Comparison of ENCODE assay signal across 16 cellular contexts in the genomic region with DNA sequence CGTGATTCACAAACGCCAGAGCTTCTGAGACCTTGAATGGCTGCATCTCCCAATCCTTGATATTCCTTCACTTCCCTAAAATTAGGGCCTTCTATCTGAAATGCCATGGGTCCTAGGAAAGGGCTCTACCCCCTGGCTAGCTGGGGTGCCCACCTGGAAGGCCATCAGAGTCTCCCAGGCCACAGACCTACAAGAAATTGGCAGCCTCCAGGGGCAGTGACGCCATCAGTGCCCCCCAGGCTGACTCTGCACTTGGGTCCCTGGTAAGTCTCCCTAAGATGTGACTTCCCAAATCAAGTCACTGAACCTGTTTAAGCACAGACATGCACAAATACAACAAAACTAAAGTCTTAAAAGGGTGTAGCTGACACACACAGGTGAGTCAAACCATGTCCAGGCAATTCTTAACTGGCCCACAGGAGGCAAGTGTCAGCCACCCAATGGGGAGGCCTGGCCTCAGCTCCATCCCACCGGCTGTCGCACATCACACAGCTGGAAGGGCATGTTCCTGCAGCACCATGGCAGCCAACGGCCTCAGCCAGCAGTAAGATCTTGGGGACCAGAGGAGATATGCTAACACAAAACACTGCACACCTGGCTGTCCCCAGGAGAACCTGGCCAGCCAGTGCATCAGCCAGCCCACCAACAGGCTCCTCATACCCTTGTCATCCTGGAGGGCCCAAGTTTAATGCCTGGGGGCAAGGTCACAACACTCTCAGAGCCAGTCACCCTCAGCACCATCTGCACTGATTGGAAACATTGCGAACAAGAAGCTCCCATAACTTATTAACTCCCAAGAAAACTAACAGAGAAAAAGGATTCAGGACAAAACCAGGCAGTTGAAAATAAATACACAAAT. TPM values are rescaled to one million over a fixed set of nuclear protein-coding genes. Genes with fewer than 3 reads are reported as not detected.
"Had no signal": no experiment of that assay in that cellular context is flagged by ENCODE, and none has a peak within 500 bp of the region (broad histone marks: within the 10 kb centered on the region; RNA-seq: fewer than 3 reads in every experiment).

No MANE protein-coding gene starts in this region.

- H3K4me3 ChIP-seq: ascending aorta, gastrocnemius medialis, heart left ventricle, thyroid gland, uterus had no signal

- H3K36me3 Mint-ChIP-seq: activated naive CD4-positive, alpha-beta T cell treated with anti-CD3 and anti-CD28 coated beads, Interleukin-2, amount 50 U/mL, for 24 hours; immature natural killer cell; natural killer cell; stimulated activated naive B cell treated with anti-CD40 and anti-IgM and Interleukin-4, amounts not matched to agents 10 μg/mL and 1 μg/mL and 100 μg/mL, for 72 hours had no signal

- H3K27ac ChIP-seq: ascending aorta, gastrocnemius medialis, heart left ventricle, thyroid gland, uterus had no signal

- H3K27ac Mint-ChIP-seq: activated CD4-positive, alpha-beta T cell treated with anti-CD3 and anti-CD28 coated beads, Interleukin-2, amount 10 ng/mL, durations not matched to agents 7 days and 5 days; activated naive CD4-positive, alpha-beta T cell treated with anti-CD3 and anti-CD28 coated beads, Interleukin-2, amount 50 U/mL, for 24 hours; immature natural killer cell; natural killer cell; stimulated activated naive B cell treated with anti-CD40 and anti-IgM and Interleukin-4, amounts not matched to agents 10 μg/mL and 1 μg/mL and 100 μg/mL, for 72 hours; T-helper 1 cell treated with Interleukin-12 subunit alpha and Interleukin-12 subunit beta and Interleukin-4 antibody, amounts not matched to agents 30 μg/mL and 1 μg/mL, for 36 hours had no signal

- H3K27me3 ChIP-seq: ascending aorta, gastrocnemius medialis, thyroid gland, uterus had no signal

- H3K4me1 ChIP-seq: gastrocnemius medialis, uterus had no signal

- DNase-seq: activated CD4-positive, alpha-beta T cell treated with anti-CD3 and anti-CD28 coated beads, Interleukin-2, amount 10 ng/mL, durations not matched to agents 7 days and 5 days; activated gamma-delta T cell; dermis blood vessel endothelial cell; effector memory CD4-positive, alpha-beta T cell; gastrocnemius medialis; heart left ventricle; immature natural killer cell; natural killer cell; retina; stimulated activated naive B cell treated with anti-CD40 and anti-IgM and Interleukin-4, amounts not matched to agents 10 μg/mL and 1 μg/mL and 100 μg/mL, for 72 hours; thyroid gland; uterus had no signal

- H3K4me3 Mint-ChIP-seq: activated CD4-positive, alpha-beta T cell treated with anti-CD3 and anti-CD28 coated beads, Interleukin-2, amount 10 ng/mL, durations not matched to agents 7 days and 5 days; activated naive CD4-positive, alpha-beta T cell treated with anti-CD3 and anti-CD28 coated beads, Interleukin-2, amount 50 U/mL, for 24 hours; immature natural killer cell; natural killer cell; stimulated activated naive B cell treated with anti-CD40 and anti-IgM and Interleukin-4, amounts not matched to agents 10 μg/mL and 1 μg/mL and 100 μg/mL, for 72 hours; T-helper 1 cell treated with Interleukin-12 subunit alpha and Interleukin-12 subunit beta and Interleukin-4 antibody, amounts not matched to agents 30 μg/mL and 1 μg/mL, for 36 hours had no signal

- ATAC-seq: activated CD4-positive, CD25-positive, alpha-beta regulatory T cell treated with anti-CD3 and anti-CD28 coated beads, Interleukin-2, amount 50 U/mL, for 24 hours; gastrocnemius medialis; heart left ventricle; natural killer cell; stimulated activated naive B cell treated with anti-CD40 and anti-IgM and Interleukin-4, amounts not matched to agents 10 μg/mL and 1 μg/mL and 100 μg/mL, for 72 hours had no signal

- H3K36me3 ChIP-seq: ascending aorta, gastrocnemius medialis, heart left ventricle, thyroid gland, uterus had no signal

- H3K9me3 ChIP-seq: ascending aorta, gastrocnemius medialis, heart left ventricle, thyroid gland, uterus had no signal

- H3K9me3 Mint-ChIP-seq: activated CD4-positive, alpha-beta T cell treated with anti-CD3 and anti-CD28 coated beads, Interleukin-2, amount 10 ng/mL, durations not matched to agents 7 days and 5 days; activated naive CD4-positive, alpha-beta T cell treated with anti-CD3 and anti-CD28 coated beads, Interleukin-2, amount 50 U/mL, for 24 hours; immature natural killer cell; natural killer cell; stimulated activated naive B cell treated with anti-CD40 and anti-IgM and Interleukin-4, amounts not matched to agents 10 μg/mL and 1 μg/mL and 100 μg/mL, for 72 hours; T-helper 1 cell treated with Interleukin-12 subunit alpha and Interleukin-12 subunit beta and Interleukin-4 antibody, amounts not matched to agents 30 μg/mL and 1 μg/mL, for 36 hours had no signal

RNA-seq across cellular contexts. Expression of a gene that starts 5.2 kb away (rescaled TPM):
- total RNA-seq: natural killer cell had no signal
